ENCODE assay signal across 19 cellular contexts in genomic region chr10:14244147-14244546, GRCh38.
DNase-seq lines count a peak whose midpoint lies in the region; ATAC-seq and TF ChIP-seq lines count a peak whose summit lies in the region.
"Had no signal": no experiment of that assay in that cellular context is flagged by ENCODE, and none has a peak within 500 bp of the region (broad histone marks: within the 10 kb centered on the region; RNA-seq: fewer than 3 reads in every experiment).

No MANE protein-coding gene starts in this region.

- POLR2A ChIA-PET in naive thymus-derived CD4-positive, alpha-beta T cell (lab: Charles Lee) = no interaction called here

- DNase-seq in ACHN (peak; percentile 34), RKO (ENCODE audit: low spot score) (peak; percentile 14), fibroblast of villous mesenchyme (ENCODE audit: low read depth) (no peak)
- no peak for DNase-seq in naive thymus-derived CD4-positive, alpha-beta T cell
- DNase-seq: activated CD8-positive, alpha-beta memory T cell treated with anti-CD3 and anti-CD28 coated beads for 24 hours; activated gamma-delta T cell treated with Interleukin-2 at 50 U/mL for 16 hours; GDM1; heart right ventricle; stimulated activated CD4-positive, alpha-beta T cell treated with anti-CD3 and anti-CD28 coated beads, Interleukin-4, amount 100 ng/mL, for 4 hours; stimulated activated naive B cell treated with anti-CD40 and anti-IgM and Interleukin-4, amounts not matched to agents 10 μg/mL and 1 μg/mL and 100 μg/mL, for 72 hours; uterus had no signal

- TF ChIP-seq CTCF in GM12873 (IDR thresholded peaks at IDR 0.05; ENCODE audit: insufficient read depth, low read depth, low read length, missing control alignments) (peak; percentile 2), fibroblast of villous mesenchyme (IDR thresholded peaks at IDR 0.05; ENCODE audit: insufficient read depth, low read depth, low read length) (peak; percentile 18)

- no peak overlapping the region for H3K27ac Mint-ChIP-seq in naive thymus-derived CD4-positive, alpha-beta T cell
- H3K27ac Mint-ChIP-seq: B cell; stimulated activated naive B cell treated with anti-CD40 and anti-IgM and Interleukin-4, amounts not matched to agents 10 μg/mL and 1 μg/mL and 100 μg/mL, for 72 hours had no signal

- H3K36me3 Mint-ChIP-seq in naive thymus-derived CD4-positive, alpha-beta T cell = peaks cover 0 to 5% (median 0%) of the 10 kb centered on the region in 5 donors
- H3K36me3 Mint-ChIP-seq: stimulated activated naive B cell treated with anti-CD40 and anti-IgM and Interleukin-4, amounts not matched to agents 10 μg/mL and 1 μg/mL and 100 μg/mL, for 72 hours had no signal

- no peaks in the 10 kb centered on the region for H3K9me3 ChIP-seq in naive thymus-derived CD4-positive, alpha-beta T cell (ENCODE audit: control insufficient read depth in 2 of 3, low read length in 3 of 3)
- H3K9me3 ChIP-seq: breast epithelium, heart right ventricle, uterus had no signal

- H3K9me3 Mint-ChIP-seq in naive thymus-derived CD4-positive, alpha-beta T cell = peaks cover 0 to 9% (median 1%) of the 10 kb centered on the region in 11 donors

- in situ Hi-C loops in ACHN (cut with HindIII; ENCODE audit: low pct_ligation_motif_present, low pct_unique_long_range_greater_than_20kb, low sequenced_read_pairs) = no loop called here

- peaks cover 0 to 8% (median 4%) of the 10 kb centered on the region in 7 donors for H3K4me1 Mint-ChIP-seq in naive thymus-derived CD4-positive, alpha-beta T cell
- H3K4me1 Mint-ChIP-seq: B cell; stimulated activated naive B cell treated with anti-CD40 and anti-IgM and Interleukin-4, amounts not matched to agents 10 μg/mL and 1 μg/mL and 100 μg/mL, for 72 hours had no signal

- no peak overlapping the region for H3K4me3 ChIP-seq in fibroblast of villous mesenchyme (ENCODE audit: low read depth, low read length)
- H3K4me3 ChIP-seq in naive thymus-derived CD4-positive, alpha-beta T cell (ENCODE audit: low read length) = no peak overlapping the region
- H3K4me3 ChIP-seq: breast epithelium, heart right ventricle, uterus had no signal

- ATAC-seq in naive thymus-derived CD4-positive, alpha-beta T cell = no peak
- ATAC-seq in GM18861 (IDR thresholded peaks at IDR 0.05; ENCODE audit: unreplicated experiment) (no peak), GM19455 (IDR thresholded peaks at IDR 0.05; ENCODE audit: unreplicated experiment) (no peak), GM18868 (IDR thresholded peaks at IDR 0.05; ENCODE audit: unreplicated experiment) (no peak)
- ATAC-seq: heart right ventricle; left lobe of liver; Right ventricle myocardium inferior; stimulated activated naive B cell treated with anti-CD40 and anti-IgM and Interleukin-4, amounts not matched to agents 10 μg/mL and 1 μg/mL and 100 μg/mL, for 72 hours had no signal

- intact Hi-C loops in naive thymus-derived CD4-positive, alpha-beta T cell (cut with micrococcal nuclease) = no loop called here

- CTCF ChIA-PET in naive thymus-derived CD4-positive, alpha-beta T cell (lab: Charles Lee) = interaction anchor here (0.6 kb wide), 1 partner anchor 623 kb away, joined by 3 read pairs; no protein-coding TSS in a partner anchor

- no peaks in the 10 kb centered on the region for H3K27me3 ChIP-seq in naive thymus-derived CD4-positive, alpha-beta T cell (ENCODE audit: control insufficient read depth in 2 of 2, insufficient read depth in 2 of 2, low read length in 2 of 2)
- H3K27me3 ChIP-seq: breast epithelium, uterus had no signal

- H3K27ac ChIP-seq in naive thymus-derived CD4-positive, alpha-beta T cell (ENCODE audit: low read depth, low read length) = no peak overlapping the region
- H3K27ac ChIP-seq: breast epithelium, heart right ventricle, uterus had no signal

- H3K36me3 ChIP-seq in naive thymus-derived CD4-positive, alpha-beta T cell (ENCODE audit: control insufficient read depth in 2 of 3, insufficient read depth in 3 of 3, low read length in 3 of 3) = no peaks in the 10 kb centered on the region
- H3K36me3 ChIP-seq: breast epithelium, heart right ventricle, uterus had no signal

- no peak overlapping the region for H3K4me3 Mint-ChIP-seq in naive thymus-derived CD4-positive, alpha-beta T cell
- H3K4me3 Mint-ChIP-seq: B cell; stimulated activated naive B cell treated with anti-CD40 and anti-IgM and Interleukin-4, amounts not matched to agents 10 μg/mL and 1 μg/mL and 100 μg/mL, for 72 hours had no signal

- no peaks in the 10 kb centered on the region for H3K4me1 ChIP-seq in naive thymus-derived CD4-positive, alpha-beta T cell (ENCODE audit: control insufficient read depth in 2 of 2, insufficient read depth in 2 of 2, low read length in 2 of 2)
- H3K4me1 ChIP-seq: breast epithelium, uterus had no signal

- peaks cover 8 to 28% (median 20%) of the 10 kb centered on the region in 5 donors for H3K27me3 Mint-ChIP-seq in naive thymus-derived CD4-positive, alpha-beta T cell

Comparison
In these comparisons a context has a peak if more than half of its experiments do, and no peak if none do; other contexts are left out.
1. DNase-seq: peak in ACHN (single experiment) and RKO (single experiment); none in fibroblast of villous mesenchyme (single experiment) and naive thymus-derived CD4-positive, alpha-beta T cell (0 of 9).